1 cellular context compared by ENCODE assay signal in genomic region chr22:19291218-19291579, GRCh38.
TF ChIP-seq lines count a peak whose summit lies in the region.

No MANE protein-coding gene starts in this region.

TF ChIP-seq in HepG2, 621 proteins besides CTCF, POLR2A, EP300 and RAD21 (continued from another document):
- TF ChIP-seq ZNF142 (CRISPR knock-in tag; IDR thresholded peaks at IDR 0.05): no peak
- TF ChIP-seq REPIN1 (CRISPR knock-in tag; IDR thresholded peaks at IDR 0.05; ENCODE audit: borderline replicate concordance, low read depth): 0 out of 2 replicates have a peak, but pooled peaks have one; percentile 41
- no peak for TF ChIP-seq HMGXB4 (CRISPR knock-in tag; IDR thresholded peaks at IDR 0.05; ENCODE audit: borderline replicate concordance in 1 of 2, low read depth in 1 of 2)
- no peak for TF ChIP-seq POLR2AphosphoS2 (IDR thresholded peaks at IDR 0.05; ENCODE audit: low read depth, low read length)
- TF ChIP-seq MTF2 (CRISPR knock-in tag; IDR thresholded peaks at IDR 0.05; ENCODE audit: borderline replicate concordance): no peak
- TF ChIP-seq NCOA2 (CRISPR knock-in tag; IDR thresholded peaks at IDR 0.05): no peak
- TF ChIP-seq, protein P1, sequence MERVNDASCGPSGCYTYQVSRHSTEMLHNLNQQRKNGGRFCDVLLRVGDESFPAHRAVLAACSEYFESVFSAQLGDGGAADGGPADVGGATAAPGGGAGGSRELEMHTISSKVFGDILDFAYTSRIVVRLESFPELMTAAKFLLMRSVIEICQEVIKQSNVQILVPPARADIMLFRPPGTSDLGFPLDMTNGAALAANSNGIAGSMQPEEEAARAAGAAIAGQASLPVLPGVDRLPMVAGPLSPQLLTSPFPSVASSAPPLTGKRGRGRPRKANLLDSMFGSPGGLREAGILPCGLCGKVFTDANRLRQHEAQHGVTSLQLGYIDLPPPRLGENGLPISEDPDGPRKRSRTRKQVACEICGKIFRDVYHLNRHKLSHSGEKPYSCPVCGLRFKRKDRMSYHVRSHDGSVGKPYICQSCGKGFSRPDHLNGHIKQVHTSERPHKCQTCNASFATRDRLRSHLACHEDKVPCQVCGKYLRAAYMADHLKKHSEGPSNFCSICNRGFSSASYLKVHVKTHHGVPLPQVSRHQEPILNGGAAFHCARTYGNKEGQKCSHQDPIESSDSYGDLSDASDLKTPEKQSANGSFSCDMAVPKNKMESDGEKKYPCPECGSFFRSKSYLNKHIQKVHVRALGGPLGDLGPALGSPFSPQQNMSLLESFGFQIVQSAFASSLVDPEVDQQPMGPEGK (CRISPR knock-in tag; IDR thresholded peaks at IDR 0.05): 0 out of 2 replicates have a peak, but pooled peaks have one; percentile 1
- TF ChIP-seq, protein P2, sequence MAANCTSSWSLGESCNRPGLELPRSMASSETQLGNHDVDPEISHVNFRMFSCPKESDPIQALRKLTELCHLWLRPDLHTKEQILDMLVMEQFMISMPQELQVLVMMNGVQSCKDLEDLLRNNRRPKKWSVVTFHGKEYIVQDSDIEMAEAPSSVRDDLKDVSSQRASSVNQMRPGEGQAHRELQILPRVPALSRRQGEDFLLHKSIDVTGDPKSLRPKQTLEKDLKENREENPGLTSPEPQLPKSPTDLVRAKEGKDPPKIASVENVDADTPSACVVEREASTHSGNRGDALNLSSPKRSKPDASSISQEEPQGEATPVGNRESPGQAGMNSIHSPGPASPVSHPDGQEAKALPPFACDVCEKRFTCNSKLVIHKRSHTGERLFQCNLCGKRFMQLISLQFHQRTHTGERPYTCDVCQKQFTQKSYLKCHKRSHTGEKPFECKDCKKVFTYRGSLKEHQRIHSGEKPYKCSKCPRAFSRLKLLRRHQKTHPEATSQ (CRISPR knock-in tag; IDR thresholded peaks at IDR 0.05; ENCODE audit: borderline replicate concordance): no peak
- no peak for TF ChIP-seq YEATS4 (CRISPR knock-in tag; IDR thresholded peaks at IDR 0.05; ENCODE audit: borderline replicate concordance)
- no peak for TF ChIP-seq ATF1 (CRISPR knock-in tag; IDR thresholded peaks at IDR 0.05)
- no peak for TF ChIP-seq NCOR1 (IDR thresholded peaks at IDR 0.05; ENCODE audit: borderline replicate concordance, low read length)
- TF ChIP-seq RNF2 (conservative IDR thresholded peaks at IDR 0.05; ENCODE audit: low read depth): no peak
- peak; percentile 60; the same call in 1 of the 2 replicates for TF ChIP-seq ZNF543 (CRISPR knock-in tag; IDR thresholded peaks at IDR 0.05)
- peak; percentile 31; the same call in 1 of the 2 replicates for TF ChIP-seq ATF7-NPFF (CRISPR knock-in tag; IDR thresholded peaks at IDR 0.05; ENCODE audit: low read depth)
- TF ChIP-seq ZMYM4 (CRISPR knock-in tag; IDR thresholded peaks at IDR 0.05): no peak
- no peak for TF ChIP-seq CBX5 (CRISPR knock-in tag; IDR thresholded peaks at IDR 0.05; ENCODE audit: borderline replicate concordance)
- TF ChIP-seq ZMAT5 (CRISPR knock-in tag; IDR thresholded peaks at IDR 0.05; ENCODE audit: borderline replicate concordance, low read depth): no peak
- no peak for TF ChIP-seq ZNF75D (CRISPR knock-in tag; IDR thresholded peaks at IDR 0.05; ENCODE audit: borderline replicate concordance)
- TF ChIP-seq MAFG (CRISPR knock-in tag; IDR thresholded peaks at IDR 0.05): no peak
- TF ChIP-seq CC2D1A (CRISPR knock-in tag; IDR thresholded peaks at IDR 0.05): no peak
- 0 out of 2 replicates have a peak, but pooled peaks have one; percentile 7 for TF ChIP-seq IRF2 (CRISPR knock-in tag; IDR thresholded peaks at IDR 0.05)
- peak; percentile 34; the same call in 1 of the 2 replicates for TF ChIP-seq NR2F2 (IDR thresholded peaks at IDR 0.05; ENCODE audit: borderline replicate concordance, low read depth)
- TF ChIP-seq MTA1 (CRISPR knock-in tag; IDR thresholded peaks at IDR 0.05; ENCODE audit: borderline replicate concordance): peak; percentile 43; the same call in 1 of the 2 replicates
- no peak for TF ChIP-seq HNRNPL (IDR thresholded peaks at IDR 0.05; ENCODE audit: low read depth, low read length)
